11 cellular contexts compared by ENCODE assay signal in genomic region chr2:135795641-135796040, GRCh38. TPM values are rescaled to one million over a fixed set of nuclear protein-coding genes. Genes with fewer than 3 reads are reported as not detected.
"Had no signal": no experiment of that assay in that cellular context is flagged by ENCODE, and none has a peak within 500 bp of the region (broad histone marks: within the 10 kb centered on the region; RNA-seq: fewer than 3 reads in every experiment).

No MANE protein-coding gene starts in this region.

RNA-seq across cellular contexts. Expression of gene LCT, which starts 41.3 kb away (rescaled TPM):
- total RNA-seq: bronchial epithelial cell, dermis blood vessel endothelial cell, epithelial cell of proximal tubule, gastroesophageal sphincter, left ventricle myocardium inferior, mucosa of gallbladder, osteocyte, renal cortical epithelial cell, skeletal muscle tissue, temporal lobe, ureter had no signal
